Comparison of ENCODE assay signal across 1 cellular context in the genomic region with DNA sequence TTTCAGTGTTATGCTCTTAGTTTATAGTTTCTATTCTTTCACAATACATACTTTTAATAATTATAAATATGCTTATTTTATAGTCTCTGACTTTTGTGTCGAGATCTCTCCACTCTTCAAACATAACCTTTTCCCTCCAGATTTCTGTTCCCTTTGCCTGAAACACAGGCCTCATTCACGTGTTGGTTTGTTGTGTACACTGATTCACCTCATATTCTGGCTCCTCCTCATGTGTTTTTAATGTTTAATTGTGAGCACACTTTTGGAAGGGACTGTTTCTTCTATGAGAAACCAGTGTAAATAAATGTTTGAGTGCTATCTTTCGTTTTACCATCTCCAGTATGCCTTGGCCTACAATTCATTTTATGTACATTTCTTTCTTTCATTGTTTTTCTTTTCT.
TF ChIP-seq lines count a peak whose summit lies in the region.

No MANE protein-coding gene starts in this region.

TF ChIP-seq in liver, 16 proteins besides CTCF, POLR2A, EP300 and RAD21 (continued from another document):
- TF ChIP-seq, protein P1, sequence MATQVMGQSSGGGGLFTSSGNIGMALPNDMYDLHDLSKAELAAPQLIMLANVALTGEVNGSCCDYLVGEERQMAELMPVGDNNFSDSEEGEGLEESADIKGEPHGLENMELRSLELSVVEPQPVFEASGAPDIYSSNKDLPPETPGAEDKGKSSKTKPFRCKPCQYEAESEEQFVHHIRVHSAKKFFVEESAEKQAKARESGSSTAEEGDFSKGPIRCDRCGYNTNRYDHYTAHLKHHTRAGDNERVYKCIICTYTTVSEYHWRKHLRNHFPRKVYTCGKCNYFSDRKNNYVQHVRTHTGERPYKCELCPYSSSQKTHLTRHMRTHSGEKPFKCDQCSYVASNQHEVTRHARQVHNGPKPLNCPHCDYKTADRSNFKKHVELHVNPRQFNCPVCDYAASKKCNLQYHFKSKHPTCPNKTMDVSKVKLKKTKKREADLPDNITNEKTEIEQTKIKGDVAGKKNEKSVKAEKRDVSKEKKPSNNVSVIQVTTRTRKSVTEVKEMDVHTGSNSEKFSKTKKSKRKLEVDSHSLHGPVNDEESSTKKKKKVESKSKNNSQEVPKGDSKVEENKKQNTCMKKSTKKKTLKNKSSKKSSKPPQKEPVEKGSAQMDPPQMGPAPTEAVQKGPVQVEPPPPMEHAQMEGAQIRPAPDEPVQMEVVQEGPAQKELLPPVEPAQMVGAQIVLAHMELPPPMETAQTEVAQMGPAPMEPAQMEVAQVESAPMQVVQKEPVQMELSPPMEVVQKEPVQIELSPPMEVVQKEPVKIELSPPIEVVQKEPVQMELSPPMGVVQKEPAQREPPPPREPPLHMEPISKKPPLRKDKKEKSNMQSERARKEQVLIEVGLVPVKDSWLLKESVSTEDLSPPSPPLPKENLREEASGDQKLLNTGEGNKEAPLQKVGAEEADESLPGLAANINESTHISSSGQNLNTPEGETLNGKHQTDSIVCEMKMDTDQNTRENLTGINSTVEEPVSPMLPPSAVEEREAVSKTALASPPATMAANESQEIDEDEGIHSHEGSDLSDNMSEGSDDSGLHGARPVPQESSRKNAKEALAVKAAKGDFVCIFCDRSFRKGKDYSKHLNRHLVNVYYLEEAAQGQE (IDR thresholded peaks at IDR 0.05) = peak; percentile 77
- TF ChIP-seq, protein P2, sequence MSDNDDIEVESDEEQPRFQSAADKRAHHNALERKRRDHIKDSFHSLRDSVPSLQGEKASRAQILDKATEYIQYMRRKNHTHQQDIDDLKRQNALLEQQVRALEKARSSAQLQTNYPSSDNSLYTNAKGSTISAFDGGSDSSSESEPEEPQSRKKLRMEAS (IDR thresholded peaks at IDR 0.05) = peak; percentile 71
- TF ChIP-seq FOXA1 (IDR thresholded peaks at IDR 0.05) (peak; percentile 96), RXRA (IDR thresholded peaks at IDR 0.05) (peak; percentile 73 to 86), SP1 (IDR thresholded peaks at IDR 0.05) (peak; percentile 69), EGR1 (IDR thresholded peaks at IDR 0.05; ENCODE audit: low read depth in 2 of 2) (no peak), ZBTB33 (IDR thresholded peaks at IDR 0.05) (peak; percentile 73), FOXA2 (IDR thresholded peaks at IDR 0.05) (peak; percentile 97), TAF1 (conservative IDR thresholded peaks at IDR 0.05) (no peak), NR2F2 (IDR thresholded peaks at IDR 0.05) (no peak), HNF4G (IDR thresholded peaks at IDR 0.05) (no peak), YY1 (IDR thresholded peaks at IDR 0.05) (peak; percentile 68)
TF ChIP-seq in liver: peak in this region for 11.
